8 cellular contexts compared by ENCODE assay signal in genomic region chr10:72297281-72297967, GRCh38. TPM values are rescaled to one million over a fixed set of nuclear protein-coding genes. Genes with fewer than 3 reads are reported as not detected.
DNase-seq lines count a peak whose midpoint lies in the region; ATAC-seq, FAIRE-seq and TF ChIP-seq lines count a peak whose summit lies in the region.

No MANE protein-coding gene starts in this region.

- no peaks in the 10 kb centered on the region for H3K9me3 ChIP-seq in A549
- H3K9me3 ChIP-seq in SU-DHL-6 (ENCODE audit: insufficient read depth, low read length), result no peaks in the 10 kb centered on the region
- no peaks in the 10 kb centered on the region for H3K9me3 ChIP-seq in right atrium auricular region

- peak; percentile 5 to 32; a peak in 3 of 5 replicates for TF ChIP-seq RAD21 in A549 (conservative IDR thresholded peaks at IDR 0.05 in 1 of 2, IDR thresholded peaks at IDR 0.05 in 1 of 2)

- FAIRE-seq in A549 (lab: Jason Lieb, UNC) (no peak), frontal cortex (lab: Jason Lieb, UNC) (no peak)

- POLR2A ChIA-PET in A549 (lab: Yijun Ruan, JAX), result interaction anchor here (0.6 to 4.8 kb wide), 17 partner anchors 10 to 155 kb away, joined by 3 to 126 read pairs (median 6); partner anchors contain the start of genes ANAPC16, ASCC1 and DDIT4

- TF ChIP-seq EP300 in A549 (IDR thresholded peaks at IDR 0.05), result peak; percentile 93 to 97; a peak in 4 of 5 replicates

- no peaks in the 10 kb centered on the region for H3K79me2 ChIP-seq in SU-DHL-6 (ENCODE audit: insufficient read depth, low read length)

- H3F3A ChIP-seq in SU-DHL-6 (ENCODE audit: insufficient read depth), result peaks cover 7% of the 10 kb centered on the region

- H3K27ac ChIP-seq in A549 (peak overlapping the region; percentile 98 to 100), SU-DHL-6 (ENCODE audit: low read depth, low read length) (peak overlapping the region; percentile 82), right atrium auricular region (peak overlapping the region; percentile 92 to 97)

- peak in 1 of 2 experiments; percentile 96 for DNase-seq in A549 (ENCODE audit: low read depth in 1 of 2, low spot score in 1 of 2)
- DNase-seq in activated naive CD8-positive, alpha-beta T cell treated with anti-CD3 and anti-CD28 coated beads, Interleukin-2, amount 50 U/mL, for 16 hours (ENCODE audit: low read depth, low spot score), result peak; percentile 91
- DNase-seq in right atrium auricular region (ENCODE audit: low spot score), result peak; percentile 94
- DNase-seq in sciatic nerve (ENCODE audit: low spot score), result peak; percentile 91
- DNase-seq in frontal cortex (ENCODE audit: low spot score in 2 of 2), result no peak

- 2% methylated on average over 22 of the region's 44 CpGs for WGBS in A549 (ENCODE audit: missing lambda C conversion rate)

- H2AFZ ChIP-seq in SU-DHL-6 (ENCODE audit: low read depth, low read length, severe bottlenecking), result peak overlapping the region; percentile 27

- no peaks in the 10 kb centered on the region for H4K20me1 ChIP-seq in SU-DHL-6 (ENCODE audit: low read depth, low read length)

- ATAC-seq in A549 (peak; percentile 72 to 73), GM19043 (IDR thresholded peaks at IDR 0.05; ENCODE audit: low read depth, unreplicated experiment) (peak; percentile 50), HG03342 (IDR thresholded peaks at IDR 0.05; ENCODE audit: unreplicated experiment) (peak; percentile 57), sciatic nerve (peak; percentile 84)

- intact Hi-C loops in sciatic nerve (cut with DNase I), result no loop called here

- H3K27me3 ChIP-seq in SU-DHL-6 (ENCODE audit: low read length), result no peaks in the 10 kb centered on the region
- H3K27me3 ChIP-seq in right atrium auricular region, result no peaks in the 10 kb centered on the region

- TF ChIP-seq CTCF in A549 (IDR thresholded peaks at IDR 0.05), result no peak
- TF ChIP-seq CTCF in SU-DHL-6 (IDR thresholded peaks at IDR 0.05; ENCODE audit: insufficient read depth, low read length, poor library complexity, severe bottlenecking), result no peak
- TF ChIP-seq CTCF in right atrium auricular region (IDR thresholded peaks at IDR 0.05), result no peak

- CTCF ChIA-PET in A549 (lab: Yijun Ruan, JAX), result interaction anchor here (0.6 to 3.9 kb wide), 8 partner anchors 11 to 75 kb away, joined by 3 to 15 read pairs (median 4); no protein-coding TSS in a partner anchor

- TF ChIP-seq POLR2A in A549 (IDR thresholded peaks at IDR 0.05; ENCODE audit: low read length), result peak; percentile 36

- H3K9me2 ChIP-seq in SU-DHL-6 (replicated peaks; ENCODE audit: insufficient read depth, low read length), result no peaks in the 10 kb centered on the region

- H3K36me3 ChIP-seq in SU-DHL-6 (ENCODE audit: low read length) (no peaks in the 10 kb centered on the region), right atrium auricular region (no peaks in the 10 kb centered on the region)

- H3K4me3 ChIP-seq in A549 (peak overlapping the region; percentile 55), SU-DHL-6 (ENCODE audit: insufficient read depth, low read length, poor library complexity, severe bottlenecking) (peak overlapping the region; percentile 63), right atrium auricular region (peak overlapping the region; percentile 64 to 79)

- peaks cover 49% of the 10 kb centered on the region for H3K4me1 ChIP-seq in A549
- peaks cover 0 to 17% of the 10 kb centered on the region in 2 donors for H3K4me1 ChIP-seq in right atrium auricular region

- peak overlapping the region; percentile 94 for H3K4me2 ChIP-seq in A549
- peak overlapping the region; percentile 82 for H3K4me2 ChIP-seq in SU-DHL-6 (ENCODE audit: low read depth, low read length, poor library complexity, severe bottlenecking)

- H3K9ac ChIP-seq in SU-DHL-6 (ENCODE audit: low read length), result peak overlapping the region; percentile 73

TF ChIP-seq in A549, 52 proteins besides CTCF, POLR2A, EP300 and RAD21 (continues in another document):
- TF ChIP-seq NPAS2 (CRISPR knock-in tag; IDR thresholded peaks at IDR 0.05; ENCODE audit: borderline replicate concordance) (no peak), BHLHE40 (IDR thresholded peaks at IDR 0.05; ENCODE audit: low read depth, low read length) (no peak), EHF (CRISPR knock-in tag; IDR thresholded peaks at IDR 0.05) (peak; percentile 83), E2F6 (IDR thresholded peaks at IDR 0.05; ENCODE audit: borderline replicate concordance, low read depth) (peak; percentile 84), FOSL2 (IDR thresholded peaks at IDR 0.05) (0 out of 2 replicates have a peak, but pooled peaks have one; percentile 19), FOSL2 (CRISPR knock-in tag; IDR thresholded peaks at IDR 0.05) (peak; percentile 64), ZC3H11A (IDR thresholded peaks at IDR 0.05) (no peak), HOXA7 (CRISPR knock-in tag; IDR thresholded peaks at IDR 0.05) (peak; percentile 77; the same call in 1 of the 2 replicates), HEYL (CRISPR knock-in tag; IDR thresholded peaks at IDR 0.05) (no peak), RARB (CRISPR knock-in tag; IDR thresholded peaks at IDR 0.05) (peak; percentile 91), ATOH8 (CRISPR knock-in tag; IDR thresholded peaks at IDR 0.05; ENCODE audit: low read depth) (peak; percentile 79), ZSCAN20 (CRISPR knock-in tag; IDR thresholded peaks at IDR 0.05) (peak; percentile 5; the same call in 1 of the 2 replicates), HOXB13 (CRISPR knock-in tag; IDR thresholded peaks at IDR 0.05; ENCODE audit: low read depth) (peak; percentile 84), GATA3 (IDR thresholded peaks at IDR 0.05; ENCODE audit: borderline replicate concordance) (peak; percentile 78), REST (IDR thresholded peaks at IDR 0.05) (peak; percentile 36; the same call in 1 of the 2 replicates), SREBF2 (IDR thresholded peaks at IDR 0.05) (no peak), POLR2AphosphoS2 (conservative IDR thresholded peaks at IDR 0.05; ENCODE audit: low read length) (no peak), MAX (IDR thresholded peaks at IDR 0.05) (peak; percentile 84), JUN (IDR thresholded peaks at IDR 0.05) (peak; percentile 93 to 97), HOXB5 (CRISPR knock-in tag; IDR thresholded peaks at IDR 0.05) (peak; percentile 78)

RNA-seq across cellular contexts. Expression of gene DDIT4, which starts 23.7 kb away (rescaled TPM):
- polyA plus RNA-seq in A549 (2011; rRNA removed) (329 and 392 TPM in 2 replicates), A549 (2017; fragmentation: RNase III; extraction: RNeasy Plus Mini Kit Qiagen cat#74134 plus additional on column Dnase treatment) (188 to 239 TPM (median 238 TPM) in 3 replicates)
- 189 and 275 TPM in 2 replicates for polyA plus RNA-seq in A549 (2012; cell fraction: cytosol; rRNA removed)
- polyA plus RNA-seq in A549 (2012; cell fraction: nucleus; rRNA removed), result 368 and 387 TPM in 2 replicates
- 299 and 339 TPM in 2 replicates for polyA minus RNA-seq in A549 (2011; rRNA and poly(A)+ RNA removed)
- total RNA-seq in right atrium auricular region (100 to 1,000 TPM; 100 to 136 TPM), sciatic nerve (232 TPM), frontal cortex (26.5 TPM)

RNA-seq across cellular contexts. Expression of gene DNAJB12, which starts 57.3 kb away (rescaled TPM):
- polyA plus RNA-seq in A549 (2011; rRNA removed) (21.5 and 24.4 TPM in 2 replicates), A549 (2017; fragmentation: RNase III; extraction: RNeasy Plus Mini Kit Qiagen cat#74134 plus additional on column Dnase treatment) (26.1 to 28.5 TPM (median 26.7 TPM) in 3 replicates)
- 26.6 and 31.3 TPM in 2 replicates for polyA plus RNA-seq in A549 (2012; cell fraction: cytosol; rRNA removed)
- 46.2 and 51.4 TPM in 2 replicates for polyA plus RNA-seq in A549 (2012; cell fraction: nucleus; rRNA removed)
- 31.6 and 32.2 TPM in 2 replicates for polyA minus RNA-seq in A549 (2011; rRNA and poly(A)+ RNA removed)
- total RNA-seq in right atrium auricular region (10 to 100 TPM; 24.5 to 36.8 TPM), sciatic nerve (50.0 TPM), frontal cortex (14.3 TPM)

Comparison
In these comparisons a context has a peak if more than half of its experiments do, and no peak if none do; other contexts are left out.
1. DNase-seq: peak in activated naive CD8-positive, alpha-beta T cell treated with anti-CD3 and anti-CD28 coated beads, Interleukin-2, amount 50 U/mL, for 16 hours (single experiment), right atrium auricular region (single experiment) and sciatic nerve (single experiment); none in frontal cortex (0 of 2).
2. Peak in every context shown above with its lines, with median percentiles within 50 percentile points of each other: ATAC-seq, H3K27ac ChIP-seq and H3K4me3 ChIP-seq.